In the genomic region with DNA sequence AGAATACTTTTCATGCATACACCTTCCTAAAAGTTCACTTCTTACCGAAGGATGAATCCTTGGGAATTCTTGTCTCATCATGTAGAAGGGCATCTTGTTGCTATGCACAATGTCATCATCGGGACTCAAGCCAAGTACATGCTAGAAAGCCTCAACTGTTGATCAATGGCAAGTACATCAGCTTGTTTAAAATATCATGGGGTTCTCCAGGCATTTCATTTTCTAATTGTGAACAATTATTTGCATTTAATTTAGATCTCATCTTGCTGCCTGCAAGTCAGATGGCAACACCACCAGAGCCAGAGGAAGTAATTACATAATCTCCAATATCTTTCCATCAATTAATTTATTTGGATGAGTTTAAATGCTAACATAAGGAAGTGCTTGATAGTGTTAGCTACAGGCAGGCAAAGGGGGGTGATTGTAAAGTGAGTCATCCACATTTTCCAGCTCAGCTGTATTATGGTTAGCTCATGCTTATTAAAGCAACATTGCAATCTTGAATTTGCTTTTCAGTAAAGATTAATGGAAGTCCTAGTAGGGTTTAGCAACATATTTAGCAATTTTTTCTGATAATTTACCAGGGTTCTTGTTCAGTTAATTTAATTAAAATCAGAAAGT, we compare ENCODE assay signal across 14 cellular contexts.
A peak's percentile ranks its signal among the peaks of the same experiment; 100 is the strongest.
DNase-seq lines count a peak whose midpoint lies in the region; ATAC-seq, FAIRE-seq and TF ChIP-seq lines count a peak whose summit lies in the region.
"Had no signal": no experiment of that assay in that cellular context is flagged by ENCODE, and none has a peak within 500 bp of the region (broad histone marks: within the 10 kb centered on the region; RNA-seq: fewer than 3 reads in every experiment).

No MANE protein-coding gene starts in this region.

- ATAC-seq in Right ventricle myocardium superior (ENCODE audit: poor library complexity) (peak; percentile 66), foreskin keratinocyte (peak; percentile 96)
- no peak for ATAC-seq in naive thymus-derived CD8-positive, alpha-beta T cell
- ATAC-seq: A549 had no signal

- intact Hi-C loops in Right ventricle myocardium superior (cut with DNase I), result no loop called here
- intact Hi-C loops in cardiac septum (cut with DNase I), result loop anchor here (5.0 kb wide), 1 partner anchor 383 kb away; no protein-coding TSS in a partner anchor
- intact Hi-C loops in CD4-positive, alpha-beta memory T cell (cut with micrococcal nuclease), result no loop called here

- H2AFZ ChIP-seq in astrocyte (ENCODE audit: low read depth, low read length), result no peak overlapping the region

- no peaks in the 10 kb centered on the region for H3K36me3 ChIP-seq in astrocyte (ENCODE audit: insufficient read depth, low read length)
- no peaks in the 10 kb centered on the region for H3K36me3 ChIP-seq in CD4-positive, alpha-beta memory T cell (ENCODE audit: insufficient read depth, low read length)

- DNase-seq in Right ventricle myocardium superior (no peak), cardiac septum (ENCODE audit: low spot score) (no peak), astrocyte (ENCODE audit: low read depth) (peak; percentile 77), foreskin keratinocyte (peak; percentile 61 to 82), urothelium cell line (ENCODE audit: low spot score) (peak; percentile 1), NCI-H1417 treated with DMSO at 0.1 percent for 48 hours (lab: John Stamatoyannopoulos, UW) (no peak)
- no peak for DNase-seq in naive thymus-derived CD8-positive, alpha-beta T cell
- DNase-seq in CD4-positive, alpha-beta memory T cell, result no peak
- DNase-seq: anterior cingulate cortex, DMS79, NCI-H2029, SW 1271 had no signal

- H3K9me3 Mint-ChIP-seq in astrocyte (ENCODE audit: unreplicated experiment), result no peaks in the 10 kb centered on the region
- peaks cover 0 to 3% (median 0%) of the 10 kb centered on the region in 9 donors for H3K9me3 Mint-ChIP-seq in naive thymus-derived CD8-positive, alpha-beta T cell
- peaks cover 0 to 2% (median 0%) of the 10 kb centered on the region in 8 donors for H3K9me3 Mint-ChIP-seq in CD4-positive, alpha-beta memory T cell
- H3K9me3 Mint-ChIP-seq: type B pancreatic cell had no signal

- TF ChIP-seq CTCF in astrocyte (IDR thresholded peaks at IDR 0.05; ENCODE audit: insufficient read depth, low read depth, low read length), result no peak
- no peak for TF ChIP-seq CTCF in foreskin keratinocyte (conservative IDR thresholded peaks at IDR 0.05)

- H3K27me3 ChIP-seq in astrocyte (ENCODE audit: insufficient read depth, low read length) (no peaks in the 10 kb centered on the region), foreskin keratinocyte (no peaks in the 10 kb centered on the region)
- no peaks in the 10 kb centered on the region for H3K27me3 ChIP-seq in CD4-positive, alpha-beta memory T cell (ENCODE audit: insufficient read depth, low read length)

- POLR2A ChIA-PET in naive thymus-derived CD8-positive, alpha-beta T cell (lab: Charles Lee), result no interaction called here
- POLR2A ChIA-PET in CD4-positive, alpha-beta memory T cell (lab: Charles Lee; ENCODE audit: partially characterized antibody), result no interaction called here

- H3K4me2 ChIP-seq in astrocyte (ENCODE audit: low read length), result peak overlapping the region; percentile 28
- H3K4me2 ChIP-seq: A549 had no signal

- no peaks in the 10 kb centered on the region for H3K79me2 ChIP-seq in astrocyte (ENCODE audit: insufficient read depth, low read length)

- peak; percentile 99 for FAIRE-seq in astrocyte (lab: Jason Lieb, UNC)
- no peak for FAIRE-seq in urothelium cell line (lab: Jason Lieb, UNC)

- no peak overlapping the region for H3K27ac Mint-ChIP-seq in astrocyte (ENCODE audit: unreplicated experiment)
- no peak overlapping the region for H3K27ac Mint-ChIP-seq in naive thymus-derived CD8-positive, alpha-beta T cell
- H3K27ac Mint-ChIP-seq in CD4-positive, alpha-beta memory T cell, result no peak overlapping the region
- H3K27ac Mint-ChIP-seq: type B pancreatic cell had no signal

- no peak overlapping the region for H3K9ac ChIP-seq in astrocyte (ENCODE audit: low read length)

- H3K27ac ChIP-seq in astrocyte (ENCODE audit: low read depth, low read length) (peak overlapping the region; percentile 16), foreskin keratinocyte (no peak overlapping the region)
- no peak overlapping the region for H3K27ac ChIP-seq in CD4-positive, alpha-beta memory T cell (ENCODE audit: low read depth, low read length)
- H3K27ac ChIP-seq: A549 had no signal

- no peaks in the 10 kb centered on the region for H3K9me3 ChIP-seq in astrocyte (ENCODE audit: insufficient read depth, low read depth, low read length)
- no peaks in the 10 kb centered on the region for H3K9me3 ChIP-seq in CD4-positive, alpha-beta memory T cell (ENCODE audit: control insufficient read depth in 1 of 2, low read length in 2 of 2)
- H3K9me3 ChIP-seq: A549 had no signal

- no peak overlapping the region for H3K4me3 Mint-ChIP-seq in astrocyte (ENCODE audit: unreplicated experiment)
- H3K4me3 Mint-ChIP-seq in naive thymus-derived CD8-positive, alpha-beta T cell, result no peak overlapping the region
- H3K4me3 Mint-ChIP-seq in CD4-positive, alpha-beta memory T cell, result no peak overlapping the region
- H3K4me3 Mint-ChIP-seq: type B pancreatic cell had no signal

- H3K36me3 Mint-ChIP-seq in astrocyte (ENCODE audit: low read depth, unreplicated experiment), result no peaks in the 10 kb centered on the region
- no peaks in the 10 kb centered on the region for H3K36me3 Mint-ChIP-seq in naive thymus-derived CD8-positive, alpha-beta T cell
- no peaks in the 10 kb centered on the region for H3K36me3 Mint-ChIP-seq in CD4-positive, alpha-beta memory T cell
- H3K36me3 Mint-ChIP-seq: type B pancreatic cell had no signal

- H3K4me1 ChIP-seq in astrocyte (ENCODE audit: insufficient read depth, low read length) (peaks cover 4% of the 10 kb centered on the region), foreskin keratinocyte (peaks cover 5% of the 10 kb centered on the region)
- H3K4me1 ChIP-seq in CD4-positive, alpha-beta memory T cell (ENCODE audit: insufficient read depth, low read length), result no peaks in the 10 kb centered on the region
- H3K4me1 ChIP-seq: A549 had no signal

- no peaks in the 10 kb centered on the region for H4K20me1 ChIP-seq in astrocyte (ENCODE audit: insufficient read depth, low read length)

- peaks cover 14% of the 10 kb centered on the region for H3K4me1 Mint-ChIP-seq in astrocyte (ENCODE audit: low read depth, unreplicated experiment)
- H3K4me1 Mint-ChIP-seq in naive thymus-derived CD8-positive, alpha-beta T cell, result no peaks in the 10 kb centered on the region
- no peaks in the 10 kb centered on the region for H3K4me1 Mint-ChIP-seq in CD4-positive, alpha-beta memory T cell

- H3K27me3 Mint-ChIP-seq in astrocyte (ENCODE audit: low read depth, unreplicated experiment), result no peaks in the 10 kb centered on the region
- no peaks in the 10 kb centered on the region for H3K27me3 Mint-ChIP-seq in naive thymus-derived CD8-positive, alpha-beta T cell
- H3K27me3 Mint-ChIP-seq in CD4-positive, alpha-beta memory T cell, result no peaks in the 10 kb centered on the region
- H3K27me3 Mint-ChIP-seq: type B pancreatic cell had no signal

- CTCF ChIA-PET in CD4-positive, alpha-beta memory T cell (lab: Charles Lee; ENCODE audit: partially characterized antibody), result no interaction called here

- H3K4me3 ChIP-seq in astrocyte (ENCODE audit: insufficient read depth, low read depth, low read length), result no peak overlapping the region
- H3K4me3 ChIP-seq in CD4-positive, alpha-beta memory T cell (ENCODE audit: low read length in 2 of 2), result no peak overlapping the region
- H3K4me3 ChIP-seq: A549 had no signal

Comparison
In these comparisons a context has a peak if more than half of its experiments do, and no peak if none do; other contexts are left out.
1. ATAC-seq: peak in Right ventricle myocardium superior (single experiment) and foreskin keratinocyte (single experiment); none in naive thymus-derived CD8-positive, alpha-beta T cell (0 of 2).
2. DNase-seq: peak in astrocyte (single experiment), foreskin keratinocyte (2 of 2) and urothelium cell line (single experiment); none in Right ventricle myocardium superior (single experiment), cardiac septum (single experiment), naive thymus-derived CD8-positive, alpha-beta T cell (0 of 10), CD4-positive, alpha-beta memory T cell (0 of 5) and NCI-H1417 treated with DMSO at 0.1 percent for 48 hours (single experiment).